In the genomic region with DNA sequence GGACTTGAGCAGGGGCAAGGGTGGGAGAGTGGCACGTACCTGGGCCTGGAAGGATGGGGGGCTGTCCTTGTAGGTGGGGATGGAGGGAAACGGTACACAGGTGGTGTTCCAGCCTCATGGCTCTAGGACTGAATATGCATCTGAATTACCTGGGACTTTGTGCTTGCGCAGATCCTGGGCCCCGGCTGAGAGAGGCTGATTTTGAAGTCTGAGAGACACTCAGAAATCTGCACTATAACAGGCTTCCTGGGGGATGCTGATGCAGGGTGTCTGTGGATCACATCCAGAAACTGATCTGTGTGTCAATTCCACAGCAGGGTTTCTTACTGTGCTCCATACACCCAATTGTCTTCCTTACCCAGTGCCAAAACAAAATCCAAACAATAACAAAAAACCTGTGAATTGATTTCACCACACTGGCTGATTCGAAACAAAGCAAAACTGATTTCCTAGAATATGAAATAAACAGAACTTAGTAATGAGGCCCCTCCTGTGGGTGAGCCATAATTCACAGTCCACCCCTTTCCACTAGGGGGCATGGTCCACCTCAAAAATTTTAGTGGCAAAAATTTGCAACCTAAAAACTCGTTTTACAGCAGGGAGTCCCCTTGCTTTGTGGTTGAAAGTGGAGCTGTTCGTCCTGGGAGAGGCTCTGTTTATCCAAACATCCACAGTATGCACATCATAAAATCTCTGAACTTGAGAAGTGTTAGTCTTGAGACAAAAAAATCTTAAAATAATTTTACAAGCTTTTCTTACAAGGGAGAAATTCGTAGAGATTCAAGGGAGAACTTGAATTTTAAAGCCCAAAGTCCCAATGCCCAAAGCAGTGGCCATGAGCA, we compare ENCODE assay signal across 9 cellular contexts. TPM values are rescaled to one million over a fixed set of nuclear protein-coding genes. Genes with fewer than 3 reads are reported as not detected.
A peak's percentile ranks its signal among the peaks of the same experiment; 100 is the strongest.
DNase-seq lines count a peak whose midpoint lies in the region; ATAC-seq and TF ChIP-seq lines count a peak whose summit lies in the region.
"Had no signal": no experiment of that assay in that cellular context is flagged by ENCODE, and none has a peak within 500 bp of the region (broad histone marks: within the 10 kb centered on the region; RNA-seq: fewer than 3 reads in every experiment).

No MANE protein-coding gene starts in this region.

- no peaks in the 10 kb centered on the region for H3K36me3 Mint-ChIP-seq in activated T-helper 17 cell treated with anti-CD3 and anti-CD28 coated beads, Interleukin-2, amount 50 U/mL, for 72 hours (ENCODE audit: low read depth)
- no peaks in the 10 kb centered on the region for H3K36me3 Mint-ChIP-seq in osteocyte (ENCODE audit: unreplicated experiment)

- H3K4me1 ChIP-seq in upper lobe of left lung: peaks cover 0 to 5% (median 1%) of the 10 kb centered on the region in 4 donors

- peaks cover 9% of the 10 kb centered on the region for H3K27me3 Mint-ChIP-seq in activated T-helper 17 cell treated with anti-CD3 and anti-CD28 coated beads, Interleukin-2, amount 50 U/mL, for 72 hours
- no peaks in the 10 kb centered on the region for H3K27me3 Mint-ChIP-seq in osteocyte (ENCODE audit: unreplicated experiment)

- H3K4me3 ChIP-seq in foreskin fibroblast (ENCODE audit: low read depth in 1 of 2, low read length in 2 of 2) (no peak overlapping the region), upper lobe of left lung (no peak overlapping the region)

- no peak overlapping the region for H3K27ac ChIP-seq in upper lobe of left lung

- TF ChIP-seq CTCF in foreskin fibroblast (IDR thresholded peaks at IDR 0.05; ENCODE audit: low read depth, low read length) (peak; percentile 79), osteocyte (IDR thresholded peaks at IDR 0.05) (peak; percentile 85), upper lobe of left lung (IDR thresholded peaks at IDR 0.05) (peak; percentile 50 to 79 (median 75))

- peak; percentile 55 for ATAC-seq in activated T-helper 17 cell treated with anti-CD3 and anti-CD28 coated beads, Interleukin-2, amount 50 U/mL, for 72 hours (replicated peaks)
- ATAC-seq in upper lobe of left lung (ENCODE audit: low FRiP score in 2 of 2): peak; percentile 56 to 69

- no peaks in the 10 kb centered on the region for H3K27me3 ChIP-seq in upper lobe of left lung

- DNase-seq in SHP77 (lab: John Stamatoyannopoulos, UW) (peak; percentile 26 to 54), SHP77 treated with DMSO at 0.1 percent for 48 hours (lab: John Stamatoyannopoulos, UW) (no peak), OCI-M1 (lab: John Stamatoyannopoulos, UW) (peak; percentile 60), foreskin fibroblast (peak; percentile 48 to 82), osteocyte (ENCODE audit: extremely low spot score, unreplicated experiment) (no peak), upper lobe of left lung (no peak), SIG-M5 (lab: John Stamatoyannopoulos, UW) (no peak)

- 59 to 63% methylated on average over 8 of the region's 8 CpGs for WGBS in upper lobe of left lung, 2 donors

- H3K27ac Mint-ChIP-seq in activated T-helper 17 cell treated with anti-CD3 and anti-CD28 coated beads, Interleukin-2, amount 50 U/mL, for 72 hours: no peak overlapping the region
- peak overlapping the region; percentile 48 for H3K27ac Mint-ChIP-seq in osteocyte (ENCODE audit: unreplicated experiment)
- H3K27ac Mint-ChIP-seq: stimulated activated naive CD8-positive, alpha-beta T cell treated with anti-CD3 and anti-CD28 coated beads, Interleukin-15, Interleukin-2, amounts not matched to agents 100 ng/mL and 50 ng/mL, for 24 hours had no signal

- H3K9me3 ChIP-seq in upper lobe of left lung: no peaks in the 10 kb centered on the region

- H3K9me3 Mint-ChIP-seq in activated T-helper 17 cell treated with anti-CD3 and anti-CD28 coated beads, Interleukin-2, amount 50 U/mL, for 72 hours: no peaks in the 10 kb centered on the region
- no peaks in the 10 kb centered on the region for H3K9me3 Mint-ChIP-seq in osteocyte (ENCODE audit: unreplicated experiment)
- H3K9me3 Mint-ChIP-seq: stimulated activated naive CD8-positive, alpha-beta T cell treated with anti-CD3 and anti-CD28 coated beads, Interleukin-15, Interleukin-2, amounts not matched to agents 100 ng/mL and 50 ng/mL, for 24 hours had no signal

- H3K4me1 Mint-ChIP-seq in activated T-helper 17 cell treated with anti-CD3 and anti-CD28 coated beads, Interleukin-2, amount 50 U/mL, for 72 hours: no peaks in the 10 kb centered on the region
- peaks cover 26% of the 10 kb centered on the region for H3K4me1 Mint-ChIP-seq in osteocyte (ENCODE audit: unreplicated experiment)

- H3K4me3 Mint-ChIP-seq in activated T-helper 17 cell treated with anti-CD3 and anti-CD28 coated beads, Interleukin-2, amount 50 U/mL, for 72 hours: no peak overlapping the region
- H3K4me3 Mint-ChIP-seq in osteocyte (ENCODE audit: unreplicated experiment): no peak overlapping the region
- H3K4me3 Mint-ChIP-seq: stimulated activated naive CD8-positive, alpha-beta T cell treated with anti-CD3 and anti-CD28 coated beads, Interleukin-15, Interleukin-2, amounts not matched to agents 100 ng/mL and 50 ng/mL, for 24 hours had no signal

- no peak for TF ChIP-seq EP300 in upper lobe of left lung (IDR thresholded peaks at IDR 0.05)

- no peak for TF ChIP-seq POLR2A in upper lobe of left lung (IDR thresholded peaks at IDR 0.05)

- H3K36me3 ChIP-seq in upper lobe of left lung: no peaks in the 10 kb centered on the region

RNA-seq across cellular contexts. Expression of a gene that starts 32.0 kb away (rescaled TPM):
- 10 to 100 TPM in 1 of 2 donors, 1 to 10 TPM in 1; 2.4 to 13.9 TPM for total RNA-seq in activated T-helper 17 cell treated with anti-CD3 and anti-CD28 coated beads, Interleukin-2, amount 50 U/mL, for 72 hours
- total RNA-seq in osteocyte: 62.8 and 66.9 TPM in 2 replicates
- total RNA-seq in upper lobe of left lung: 10 to 100 TPM; 29.5 to 78.4 (median 43.7) TPM

Comparison
In these comparisons a context has a peak if more than half of its experiments do, and no peak if none do; other contexts are left out.
1. DNase-seq: peak in SHP77 (2 of 2), OCI-M1 (single experiment) and foreskin fibroblast (2 of 2); none in SHP77 treated with DMSO at 0.1 percent for 48 hours (single experiment), osteocyte (single experiment), upper lobe of left lung (0 of 2) and SIG-M5 (single experiment).
2. Peak in every context shown above with its lines, with median percentiles within 50 percentile points of each other: CTCF ChIP-seq.